ENCODE assay signal across 9 cellular contexts in the genomic region with DNA sequence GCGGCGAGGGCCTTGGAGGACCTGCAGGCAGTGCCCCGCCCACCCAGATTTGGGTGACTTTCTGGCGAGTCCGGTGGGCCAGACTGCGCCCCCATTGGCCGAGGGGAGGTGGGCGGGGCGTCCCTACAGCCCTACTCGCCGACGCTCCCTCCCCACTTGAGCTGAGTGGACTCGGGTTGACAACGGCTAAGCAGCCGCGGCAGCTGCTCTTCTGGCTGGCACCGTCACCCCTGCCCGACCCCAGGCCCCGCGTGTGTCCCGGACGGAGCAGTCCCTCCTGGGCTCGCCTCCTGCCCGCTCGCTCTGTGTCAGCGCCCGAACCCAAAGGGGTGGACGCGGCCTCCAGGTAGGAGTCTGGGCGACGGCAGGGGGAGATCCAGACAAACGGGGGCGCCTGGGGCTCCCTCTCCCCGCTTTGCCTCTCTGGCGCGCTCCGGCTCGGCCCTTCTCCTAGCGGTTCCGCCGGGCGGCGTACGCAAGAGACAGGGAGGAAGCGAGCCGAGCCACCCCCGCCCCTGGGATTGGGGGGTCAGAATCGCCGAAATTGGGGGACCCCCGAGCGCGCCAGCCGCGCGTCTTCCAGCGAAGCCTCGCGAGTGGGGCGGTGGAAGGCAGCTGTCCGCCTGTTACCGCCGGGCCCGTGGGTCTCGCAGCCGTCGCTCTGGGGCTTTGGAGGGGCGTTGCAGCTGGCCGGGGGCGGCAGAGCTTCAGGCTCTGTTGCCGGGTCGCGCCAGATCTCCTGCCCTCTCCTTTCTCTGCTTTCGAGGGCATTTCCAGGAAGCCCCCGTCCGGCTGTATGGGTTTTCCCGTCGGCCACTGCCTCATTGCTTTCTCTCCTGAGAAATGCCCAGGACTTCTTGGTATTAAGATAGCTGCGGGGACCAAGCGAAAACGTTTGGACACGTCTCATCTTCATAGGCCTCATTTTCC. TPM values are rescaled to one million over a fixed set of nuclear protein-coding genes. Genes with fewer than 3 reads are reported as not detected.
DNase-seq lines count a peak whose midpoint lies in the region; ATAC-seq, FAIRE-seq and TF ChIP-seq lines count a peak whose summit lies in the region.
"Had no signal": no experiment of that assay in that cellular context is flagged by ENCODE, and none has a peak within 500 bp of the region (broad histone marks: within the 10 kb centered on the region; RNA-seq: fewer than 3 reads in every experiment).

No MANE protein-coding gene starts in this region.

- peak overlapping the region; percentile 68 for H3K4me3 ChIP-seq in epithelial cell of proximal tubule (ENCODE audit: low read depth, low read length)
- H3K4me3 ChIP-seq in mesendoderm (ENCODE audit: low read length), result peak overlapping the region; percentile 32
- peak overlapping the region; percentile 75 for H3K4me3 ChIP-seq in thoracic aorta
- H3K4me3 ChIP-seq in small intestine (ENCODE audit: low read depth in 1 of 2, low read length in 2 of 2), result peak overlapping the region in 1 of 2 donors; percentile 37
- H3K4me3 ChIP-seq: SK-N-MC had no signal

- TF ChIP-seq CTCF in epithelial cell of proximal tubule (conservative IDR thresholded peaks at IDR 0.05; ENCODE audit: low read depth, low read length) (no peak), thoracic aorta (IDR thresholded peaks at IDR 0.05) (no peak)

- H2BK5ac ChIP-seq in mesendoderm (ENCODE audit: low read length), result no peak overlapping the region

- H3K27ac ChIP-seq in mesendoderm (ENCODE audit: low read depth, low read length) (no peak overlapping the region), thoracic aorta (no peak overlapping the region), small intestine (ENCODE audit: low read depth in 1 of 2, low read length in 1 of 2) (peak overlapping the region in 1 of 2 donors; percentile 79)
- H3K27ac ChIP-seq: SK-N-MC had no signal

- no peak overlapping the region for H2AK5ac ChIP-seq in mesendoderm (ENCODE audit: low read length)

- DNase-seq in T-helper 17 cell (no peak), epithelial cell of proximal tubule (ENCODE audit: low read depth) (no peak), mesendoderm (peak; percentile 89), thoracic aorta (ENCODE audit: low spot score) (peak; percentile 28), small intestine (no peak), NCI-H187 treated with DMSO at 0.1 percent for 48 hours (lab: John Stamatoyannopoulos, UW) (no peak)

- H3K79me1 ChIP-seq in mesendoderm (ENCODE audit: low read length), result no peaks in the 10 kb centered on the region

- H3K4me1 ChIP-seq in ES-I3 (ENCODE audit: insufficient read depth, low read length) (peaks cover 42% of the 10 kb centered on the region), mesendoderm (ENCODE audit: control insufficient read depth, low read depth, low read length) (peaks cover 2% of the 10 kb centered on the region), thoracic aorta (ENCODE audit: control insufficient read depth in 1 of 2, low read depth in 2 of 2) (no peaks in the 10 kb centered on the region), small intestine (ENCODE audit: control insufficient read depth in 2 of 2, insufficient read depth in 1 of 2, low read depth in 1 of 2, low read length in 1 of 2) (no peaks in the 10 kb centered on the region)

- H3K27me3 Mint-ChIP-seq in T-helper 17 cell, result peaks cover 13% of the 10 kb centered on the region

- peak overlapping the region; percentile 60 for H3K18ac ChIP-seq in mesendoderm (ENCODE audit: low read length)

- H3K36me3 Mint-ChIP-seq in T-helper 17 cell (ENCODE audit: low read depth), result no peaks in the 10 kb centered on the region

- no peak overlapping the region for H3K27ac Mint-ChIP-seq in T-helper 17 cell

- peak overlapping the region; percentile 70 for H3K4me3 Mint-ChIP-seq in T-helper 17 cell

- no peak for FAIRE-seq in small intestine (lab: Jason Lieb, UNC)

- peak overlapping the region; percentile 42 for H3K4me2 ChIP-seq in mesendoderm (ENCODE audit: low read length)

- H2BK15ac ChIP-seq in mesendoderm (replicated peaks; ENCODE audit: low read depth), result no peak overlapping the region

- H3K79me2 ChIP-seq in mesendoderm (ENCODE audit: control insufficient read depth, insufficient read depth, low read length), result no peaks in the 10 kb centered on the region

- H3K23ac ChIP-seq in mesendoderm (ENCODE audit: low read length), result no peak overlapping the region

- H2BK120ac ChIP-seq in mesendoderm (ENCODE audit: low read depth, low read length), result no peak overlapping the region

- H3K9me3 ChIP-seq in ES-I3 (ENCODE audit: control insufficient read depth, insufficient read depth, low read length), result no peaks in the 10 kb centered on the region
- no peaks in the 10 kb centered on the region for H3K9me3 ChIP-seq in T-helper 17 cell (ENCODE audit: control insufficient read depth, low read length, poor library complexity, severe bottlenecking)
- H3K9me3 ChIP-seq in thoracic aorta, result no peaks in the 10 kb centered on the region
- H3K9me3 ChIP-seq in small intestine (ENCODE audit: control insufficient read depth, low read depth), result no peaks in the 10 kb centered on the region

- no peak overlapping the region for H4K5ac ChIP-seq in mesendoderm (ENCODE audit: low read length)

- H3K4me1 Mint-ChIP-seq in T-helper 17 cell, result peaks cover 4% of the 10 kb centered on the region

- ATAC-seq in HG02885 (IDR thresholded peaks at IDR 0.05; ENCODE audit: poor library complexity, unreplicated experiment) (peak; percentile 72), T-helper 17 cell (peak; percentile 36), thoracic aorta (ENCODE audit: insufficient number of reproducible peaks, low FRiP score, low read depth) (no peak)

- H3K36me3 ChIP-seq in ES-I3 (ENCODE audit: insufficient read depth, low read length) (no peaks in the 10 kb centered on the region), mesendoderm (ENCODE audit: control insufficient read depth, insufficient read depth, low read length) (no peaks in the 10 kb centered on the region), thoracic aorta (no peaks in the 10 kb centered on the region), small intestine (ENCODE audit: control insufficient read depth in 2 of 2, insufficient read depth in 2 of 2, low read length in 2 of 2) (no peaks in the 10 kb centered on the region)

- H4K8ac ChIP-seq in mesendoderm (ENCODE audit: low read depth, low read length), result no peak overlapping the region

- no CpG with 5 or more reads among the region's 81 CpGs for WGBS in mesendoderm (ENCODE audit: extremely low coverage, insufficient coverage, low lambda C conversion rate)
- 2 to 34% (median 19%) methylated on average over 47 to 81 of the region's 81 CpGs for WGBS in small intestine, 3 donors

- peak overlapping the region; percentile 59; the same call in 1 of the 2 replicates for H3K9ac ChIP-seq in ES-I3 (ENCODE audit: low read depth, low read length)
- H3K9ac ChIP-seq in mesendoderm (ENCODE audit: low read length), result peak overlapping the region; percentile 70

- peak overlapping the region; percentile 67 for H3K56ac ChIP-seq in mesendoderm (ENCODE audit: low read length)

- no peak overlapping the region for H3K4ac ChIP-seq in mesendoderm (ENCODE audit: low read depth, low read length)

- H3K27me3 ChIP-seq in mesendoderm (ENCODE audit: insufficient read depth, low read length, poor library complexity), result no peaks in the 10 kb centered on the region
- no peaks in the 10 kb centered on the region for H3K27me3 ChIP-seq in thoracic aorta (replicated peaks; ENCODE audit: insufficient read depth)
- H3K27me3 ChIP-seq in small intestine (ENCODE audit: control insufficient read depth in 2 of 2, insufficient read depth in 2 of 2, low read length in 2 of 2), result no peaks in the 10 kb centered on the region

RNA-seq across cellular contexts. Expression of gene STARD8, which starts 46.3 kb away (rescaled TPM):
- 1 to 10 TPM in 1 of 2 donors, under 1 TPM in 1; 0.94 to 3.3 TPM for total RNA-seq in T-helper 17 cell
- 7.7 and 9.5 TPM in 2 replicates for total RNA-seq in epithelial cell of proximal tubule
- 5.1 TPM for polyA plus RNA-seq in mesendoderm (2013, experiment 1 of 2)
- polyA plus RNA-seq in mesendoderm (2013, experiment 2 of 2), result 5.0 TPM
- 10 to 100 TPM; 15.8 to 19.8 TPM for total RNA-seq in thoracic aorta
- 1 to 10 TPM in 1 of 3 donors, under 1 TPM in 2; 0.67 to 5.6 (median 0.81) TPM for polyA plus RNA-seq in small intestine

Comparison
In these comparisons a context has a peak if more than half of its experiments do, and no peak if none do; other contexts are left out.
1. DNase-seq: peak in mesendoderm (single experiment) and thoracic aorta (single experiment); none in T-helper 17 cell (0 of 3), epithelial cell of proximal tubule (single experiment), small intestine (single experiment) and NCI-H187 treated with DMSO at 0.1 percent for 48 hours (single experiment).